ENCODE assay signal across 16 cellular contexts in genomic region chr12:107594995-107595394, GRCh38.
"Had no signal": no experiment of that assay in that cellular context is flagged by ENCODE, and none has a peak within 500 bp of the region (broad histone marks: within the 10 kb centered on the region; RNA-seq: fewer than 3 reads in every experiment).

No MANE protein-coding gene starts in this region.

- H3K4me3 ChIP-seq: cardiac muscle cell, lung, smooth muscle cell, tibial artery, vagina had no signal

- H3K4me1 ChIP-seq: tibial artery, vagina had no signal

- H3K4me3 Mint-ChIP-seq: activated B cell treated with CpG ODN at 0.5 μM for 24 hours; activated CD4-positive, alpha-beta T cell treated with anti-CD3 and anti-CD28 coated beads, Interleukin-2, amount 10 ng/mL, durations not matched to agents 7 days and 5 days; naive B cell; T-helper 1 cell treated with Interleukin-12 subunit alpha and Interleukin-12 subunit beta and Interleukin-4 antibody, amounts not matched to agents 30 μg/mL and 1 μg/mL, for 36 hours had no signal

- H3K27me3 Mint-ChIP-seq: activated B cell treated with CpG ODN at 0.5 μM for 24 hours; activated CD4-positive, alpha-beta T cell treated with anti-CD3 and anti-CD28 coated beads, Interleukin-2, amount 10 ng/mL, durations not matched to agents 7 days and 5 days had no signal

- H3K36me3 Mint-ChIP-seq: activated naive CD4-positive, alpha-beta T cell treated with anti-CD3 and anti-CD28 coated beads, Interleukin-2, amount 50 U/mL, for 72 hours; naive B cell had no signal

- H3K36me3 ChIP-seq: cardiac muscle cell, tibial artery, vagina had no signal

- H3K27ac Mint-ChIP-seq: activated B cell treated with CpG ODN at 0.5 μM for 24 hours; activated CD4-positive, alpha-beta T cell treated with anti-CD3 and anti-CD28 coated beads, Interleukin-2, amount 10 ng/mL, durations not matched to agents 7 days and 5 days; activated T-helper 2 cell treated with anti-CD3 and anti-CD28 coated beads, Interferon-gamma antibody, Interleukin-2, Interleukin-4, amounts not matched to agents 10 μg/mL and 5 μg/mL and 100 μg/mL, durations not matched to agents 14 hours and 24 hours and 36 hours; T-helper 1 cell treated with Interleukin-12 subunit alpha and Interleukin-12 subunit beta and Interleukin-4 antibody, amounts not matched to agents 30 μg/mL and 1 μg/mL, for 36 hours had no signal

- H3K27me3 ChIP-seq: cardiac muscle cell, tibial artery, vagina had no signal

- H3K9me3 ChIP-seq: vagina had no signal

- DNase-seq: activated B cell treated with CpG ODN at 0.5 μM for 24 hours; activated CD4-positive, alpha-beta T cell treated with anti-CD3 and anti-CD28 coated beads, Interleukin-2, amount 10 ng/mL, durations not matched to agents 7 days and 5 days; activated T-cell treated with anti-CD3 and anti-CD28 coated beads for 4 hours; effector CD4-positive, alpha-beta T cell; hypothalamus; left colon; naive B cell; right cardiac atrium; tibial artery had no signal

- H3K27ac ChIP-seq: cardiac muscle cell, tibial artery, vagina had no signal

- ATAC-seq: activated naive CD4-positive, alpha-beta T cell treated with anti-CD3 and anti-CD28 coated beads, Interleukin-2, amount 50 U/mL, for 72 hours; left colon; right cardiac atrium had no signal

- H3K4me1 Mint-ChIP-seq: activated B cell treated with CpG ODN at 0.5 μM for 24 hours; activated CD4-positive, alpha-beta T cell treated with anti-CD3 and anti-CD28 coated beads, Interleukin-2, amount 10 ng/mL, durations not matched to agents 7 days and 5 days; naive B cell had no signal
